8 cellular contexts compared by ENCODE assay signal in the genomic region with DNA sequence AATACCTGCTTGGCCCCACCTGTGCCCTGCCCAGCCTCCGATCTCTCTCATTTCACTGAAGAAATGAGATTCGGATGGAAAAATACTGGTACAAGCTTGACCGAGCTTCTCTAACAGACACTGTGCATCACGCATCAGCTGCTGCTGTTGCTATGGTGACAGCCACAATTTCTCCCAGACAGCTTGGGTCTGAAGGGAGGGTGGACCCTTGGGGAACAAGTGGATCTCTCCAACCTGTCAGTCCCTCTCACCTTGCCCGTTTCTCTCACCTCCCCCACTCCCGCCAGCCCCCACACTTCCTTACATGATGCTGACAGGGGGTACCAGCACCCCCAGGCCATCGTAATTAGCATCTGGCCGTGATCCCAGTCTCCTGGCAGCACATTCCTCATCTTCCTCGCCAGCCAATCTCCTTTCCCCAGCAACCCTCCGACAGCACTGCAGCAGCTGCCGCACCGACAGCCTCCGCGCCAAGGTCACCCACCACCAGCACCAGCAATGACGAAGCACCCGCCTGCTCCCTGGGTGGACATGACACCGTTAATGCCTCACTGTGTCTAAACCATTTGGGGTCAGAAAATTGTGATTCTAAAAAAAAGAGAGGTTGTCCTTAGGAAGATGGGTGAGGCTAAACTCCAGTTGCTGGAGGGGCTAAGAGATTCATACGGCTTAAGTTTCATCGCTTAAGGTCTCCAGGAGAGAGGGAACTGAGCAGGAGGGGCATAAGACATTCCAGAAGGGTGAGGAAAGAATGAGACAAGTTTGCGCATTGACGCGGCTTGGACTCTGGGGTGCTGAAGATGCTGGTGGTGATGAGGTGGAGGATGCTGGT. TPM values are rescaled to one million over a fixed set of nuclear protein-coding genes. Genes with fewer than 3 reads are reported as not detected.
DNase-seq lines count a peak whose midpoint lies in the region; ATAC-seq, FAIRE-seq and TF ChIP-seq lines count a peak whose summit lies in the region.

No MANE protein-coding gene starts in this region.

- peak overlapping the region; percentile 44 to 67 for H3K4me3 Mint-ChIP-seq in stimulated activated naive B cell treated with anti-CD40 and anti-IgM and Interleukin-4, amounts not matched to agents 10 μg/mL and 1 μg/mL and 100 μg/mL, for 72 hours

- no peaks in the 10 kb centered on the region for H3K4me1 ChIP-seq in breast epithelium
- H3K4me1 ChIP-seq in keratinocyte (ENCODE audit: control insufficient read depth, extremely low read depth, insufficient read depth, low read length), result peaks cover 20% of the 10 kb centered on the region

- no peaks in the 10 kb centered on the region for H3K9me1 ChIP-seq in keratinocyte (ENCODE audit: control insufficient read depth, extremely low read depth, insufficient read depth, low read length)

- H3K36me3 ChIP-seq in breast epithelium, result no peaks in the 10 kb centered on the region
- H3K36me3 ChIP-seq in keratinocyte (ENCODE audit: control insufficient read depth in 2 of 2, extremely low read depth in 1 of 2, insufficient read depth in 2 of 2, low read length in 2 of 2), result no peaks in the 10 kb centered on the region

- TF ChIP-seq CTCF in breast epithelium (IDR thresholded peaks at IDR 0.05) (no peak), keratinocyte (optimal IDR thresholded peaks at IDR 0.05 in 1 of 3, IDR thresholded peaks at IDR 0.05 in 1 of 3, conservative IDR thresholded peaks at IDR 0.05 in 1 of 3; ENCODE audit: extremely low read depth in 1 of 3, insufficient read depth in 2 of 3, low read length in 3 of 3) (no peak)

- no peaks in the 10 kb centered on the region for H3K79me2 ChIP-seq in keratinocyte (ENCODE audit: control insufficient read depth, insufficient read depth, low read length)

- H3K9ac ChIP-seq in keratinocyte (ENCODE audit: control insufficient read depth, extremely low read depth, insufficient read depth, low read length), result no peak overlapping the region

- ATAC-seq in stimulated activated naive B cell treated with anti-CD40 and anti-IgM and Interleukin-4, amounts not matched to agents 10 μg/mL and 1 μg/mL and 100 μg/mL, for 72 hours (replicated peaks), result peak; percentile 58 to 70
- ATAC-seq in HG02870 (IDR thresholded peaks at IDR 0.05; ENCODE audit: unreplicated experiment), result no peak

- intact Hi-C loops in breast epithelium (cut with DNase I; ENCODE audit: low total_unique reads), result no loop called here

- H3K9me3 Mint-ChIP-seq in stimulated activated naive B cell treated with anti-CD40 and anti-IgM and Interleukin-4, amounts not matched to agents 10 μg/mL and 1 μg/mL and 100 μg/mL, for 72 hours, result no peaks in the 10 kb centered on the region

- H3K27ac ChIP-seq in breast epithelium (peak overlapping the region; percentile 17 to 66), keratinocyte (ENCODE audit: control insufficient read depth, insufficient read depth, low read length) (no peak overlapping the region)

- no peaks in the 10 kb centered on the region for H3K9me3 ChIP-seq in breast epithelium
- H3K9me3 ChIP-seq in keratinocyte (ENCODE audit: control insufficient read depth, low read depth, low read length), result no peaks in the 10 kb centered on the region

- no peak overlapping the region for H2AFZ ChIP-seq in keratinocyte (ENCODE audit: control insufficient read depth, low read length)

- H3K4me3 ChIP-seq in breast epithelium (peak overlapping the region in 1 of 3 donors; percentile 7), keratinocyte (ENCODE audit: control insufficient read depth in 2 of 3, extremely low read depth in 1 of 3, insufficient read depth in 2 of 3, low read depth in 1 of 3, low read length in 3 of 3) (no peak overlapping the region)

- peaks cover 11% of the 10 kb centered on the region in 2 donors for H3K27me3 Mint-ChIP-seq in stimulated activated naive B cell treated with anti-CD40 and anti-IgM and Interleukin-4, amounts not matched to agents 10 μg/mL and 1 μg/mL and 100 μg/mL, for 72 hours

- FAIRE-seq in keratinocyte (lab: Jason Lieb, UNC), result no peak

- dilution Hi-C loops in keratinocyte (cut with MboI; ENCODE audit: extremely low pct_ligation_motif_present, low sequenced_read_pairs), result no loop called here

- H3K4me2 ChIP-seq in keratinocyte (ENCODE audit: control insufficient read depth, extremely low read depth, insufficient read depth, low read depth, low read length), result peak overlapping the region; percentile 37

- no peaks in the 10 kb centered on the region for H3K27me3 ChIP-seq in breast epithelium
- H3K27me3 ChIP-seq in keratinocyte (ENCODE audit: control insufficient read depth, extremely low read depth, insufficient read depth, low read length), result peaks cover 9% of the 10 kb centered on the region

- H4K20me1 ChIP-seq in keratinocyte (ENCODE audit: control insufficient read depth, extremely low read depth, insufficient read depth, low read length), result no peaks in the 10 kb centered on the region

- H3K36me3 Mint-ChIP-seq in stimulated activated naive B cell treated with anti-CD40 and anti-IgM and Interleukin-4, amounts not matched to agents 10 μg/mL and 1 μg/mL and 100 μg/mL, for 72 hours, result no peaks in the 10 kb centered on the region

- peak overlapping the region; percentile 81 for H3K27ac Mint-ChIP-seq in stimulated activated naive B cell treated with anti-CD40 and anti-IgM and Interleukin-4, amounts not matched to agents 10 μg/mL and 1 μg/mL and 100 μg/mL, for 72 hours

- peaks cover 21 to 39% of the 10 kb centered on the region in 2 donors for H3K4me1 Mint-ChIP-seq in stimulated activated naive B cell treated with anti-CD40 and anti-IgM and Interleukin-4, amounts not matched to agents 10 μg/mL and 1 μg/mL and 100 μg/mL, for 72 hours

- TF ChIP-seq POLR2A in breast epithelium (IDR thresholded peaks at IDR 0.05), result no peak

- DNase-seq in GM03348 (ENCODE audit: low spot score) (peak; percentile 65), NCI-H2107 (lab: John Stamatoyannopoulos, UW) (peak; percentile 39), breast epithelium (ENCODE audit: low spot score in 2 of 2) (no peak), keratinocyte (ENCODE audit: low read depth, low spot score) (no peak), AML-193 (lab: John Stamatoyannopoulos, UW) (no peak)
- peak; percentile 38 for DNase-seq in stimulated activated naive B cell treated with anti-CD40 and anti-IgM and Interleukin-4, amounts not matched to agents 10 μg/mL and 1 μg/mL and 100 μg/mL, for 72 hours
- DNase-seq in effector CD4-positive, alpha-beta T cell, result no peak

RNA-seq across cellular contexts. Expression of gene TNRC6A, which starts 58.6 kb away (rescaled TPM):
- 10 to 100 TPM; 49.3 to 84.9 (median 59.6) TPM for total RNA-seq in breast epithelium
- polyA plus RNA-seq in keratinocyte, result 17.7 to 30.8 TPM (median 23.3 TPM) in 3 replicates
- polyA plus RNA-seq in keratinocyte (2011; ENCODE audit: low read depth), result 18.0 TPM
- polyA plus RNA-seq in keratinocyte (2011; cell fraction: cytosol; rRNA removed), result 9.5 and 13.9 TPM in 2 replicates
- polyA plus RNA-seq in keratinocyte (2011; cell fraction: nucleus; rRNA removed), result 71.5 and 74.5 TPM in 2 replicates
- polyA plus RNA-seq in keratinocyte (2012; ENCODE audit: low replicate concordance), result 12.4 and 21.9 TPM in 2 replicates
- polyA minus RNA-seq in keratinocyte, result 48.6 to 90.9 TPM (median 50.8 TPM) in 3 replicates
- polyA minus RNA-seq in keratinocyte (2011; cell fraction: cytosol; rRNA and poly(A)+ RNA removed), result 20.0 TPM
- 52.5 and 84.1 TPM in 2 replicates for polyA minus RNA-seq in keratinocyte (2011; cell fraction: nucleus; rRNA and poly(A)+ RNA removed)

Comparison
In these comparisons a context has a peak if more than half of its experiments do, and no peak if none do; other contexts are left out.
1. DNase-seq: peak in GM03348 (single experiment), NCI-H2107 (single experiment) and stimulated activated naive B cell treated with anti-CD40 and anti-IgM and Interleukin-4, amounts not matched to agents 10 μg/mL and 1 μg/mL and 100 μg/mL, for 72 hours (single experiment); none in breast epithelium (0 of 2), keratinocyte (single experiment), AML-193 (0 of 2) and effector CD4-positive, alpha-beta T cell (single experiment).